ENCODE assay signal across 8 cellular contexts in genomic region chr7:104982773-104983619, GRCh38. TPM values are rescaled to one million over a fixed set of nuclear protein-coding genes. Genes with fewer than 3 reads are reported as not detected.
DNase-seq lines count a peak whose midpoint lies in the region; ATAC-seq lines count a peak whose summit lies in the region.

No MANE protein-coding gene starts in this region.

- DNase-seq in NCI-H1417 (lab: John Stamatoyannopoulos, UW) (peak; percentile 58 to 85 (median 73)), NCI-H1417 treated with DMSO at 0.1 percent for 48 hours (lab: John Stamatoyannopoulos, UW) (no peak), NCI-H526 treated with DMSO at 0.1 percent for 48 hours (lab: John Stamatoyannopoulos, UW) (peak; percentile 76), cerebellum (ENCODE audit: low spot score) (peak; percentile 30), myocyte (ENCODE audit: low read depth) (peak; percentile 62), UCSD-AML1 (lab: John Stamatoyannopoulos, UW; ENCODE audit: unreplicated experiment) (no peak), HuH-7 (ENCODE audit: low spot score) (no peak)

- no peak for ATAC-seq in HG02763 (IDR thresholded peaks at IDR 0.05; ENCODE audit: unreplicated experiment)

RNA-seq across cellular contexts. Expression of gene KMT2E, which starts 31.0 kb away (rescaled TPM):
- total RNA-seq in cerebellum (247 TPM), myocyte (42.4 and 51.7 TPM in 2 replicates)
- polyA plus RNA-seq in myocyte (2012): 23.3 TPM

Comparison
In these comparisons a context has a peak if more than half of its experiments do, and no peak if none do; other contexts are left out.
1. DNase-seq: peak in NCI-H1417 (3 of 3), NCI-H526 treated with DMSO at 0.1 percent for 48 hours (single experiment), cerebellum (single experiment) and myocyte (single experiment); none in NCI-H1417 treated with DMSO at 0.1 percent for 48 hours (single experiment), UCSD-AML1 (single experiment) and HuH-7 (single experiment).